ENCODE assay signal across 11 cellular contexts in genomic region chr4:105236202-105236916, GRCh38.
DNase-seq lines count a peak whose midpoint lies in the region; ATAC-seq and TF ChIP-seq lines count a peak whose summit lies in the region.
"Had no signal": no experiment of that assay in that cellular context is flagged by ENCODE, and none has a peak within 500 bp of the region (broad histone marks: within the 10 kb centered on the region; RNA-seq: fewer than 3 reads in every experiment).

No MANE protein-coding gene starts in this region.

- no peak for TF ChIP-seq CTCF in left ventricle myocardium inferior (IDR thresholded peaks at IDR 0.05; ENCODE audit: borderline replicate concordance)

- peaks cover 2% of the 10 kb centered on the region for H3K9me3 Mint-ChIP-seq in stimulated activated memory B cell treated with anti-CD40 and anti-IgM and Interleukin-4, amounts not matched to agents 10 μg/mL and 1 μg/mL and 100 μg/mL, for 72 hours

- H3K4me1 Mint-ChIP-seq in stimulated activated memory B cell treated with anti-CD40 and anti-IgM and Interleukin-4, amounts not matched to agents 10 μg/mL and 1 μg/mL and 100 μg/mL, for 72 hours = peaks cover 51% of the 10 kb centered on the region

- peaks cover 65% of the 10 kb centered on the region for H3K36me3 Mint-ChIP-seq in stimulated activated memory B cell treated with anti-CD40 and anti-IgM and Interleukin-4, amounts not matched to agents 10 μg/mL and 1 μg/mL and 100 μg/mL, for 72 hours

- peaks cover 27% of the 10 kb centered on the region for H3K4me1 ChIP-seq in left ventricle myocardium inferior

- peak overlapping the region; percentile 84 for H3K27ac Mint-ChIP-seq in stimulated activated memory B cell treated with anti-CD40 and anti-IgM and Interleukin-4, amounts not matched to agents 10 μg/mL and 1 μg/mL and 100 μg/mL, for 72 hours

- H3K36me3 ChIP-seq in left ventricle myocardium inferior = peaks cover 26% of the 10 kb centered on the region

- H3K4me3 Mint-ChIP-seq in stimulated activated memory B cell treated with anti-CD40 and anti-IgM and Interleukin-4, amounts not matched to agents 10 μg/mL and 1 μg/mL and 100 μg/mL, for 72 hours = peak overlapping the region; percentile 28

- no peaks in the 10 kb centered on the region for H3K9me3 ChIP-seq in left ventricle myocardium inferior (replicated peaks)

- DNase-seq in left ventricle myocardium superior (no peak), left ventricle myocardium inferior (no peak), epidermal melanocyte (ENCODE audit: insufficient read length, low spot score) (no peak), globus pallidus (ENCODE audit: low spot score) (no peak), NCI-H1105 (lab: John Stamatoyannopoulos, UW) (no peak)

- H3K4me3 ChIP-seq in left ventricle myocardium inferior = no peak overlapping the region
- H3K4me3 ChIP-seq: K562, skin epidermis had no signal

- ATAC-seq in left ventricle myocardium superior = peak; percentile 34
- ATAC-seq in HG02571 (IDR thresholded peaks at IDR 0.05; ENCODE audit: unreplicated experiment) = peak; percentile 93
- ATAC-seq in HG03460 (IDR thresholded peaks at IDR 0.05; ENCODE audit: unreplicated experiment) = peak; percentile 84
- ATAC-seq in stimulated activated memory B cell treated with anti-CD40 and anti-IgM and Interleukin-4, amounts not matched to agents 10 μg/mL and 1 μg/mL and 100 μg/mL, for 72 hours = peak; percentile 86
- ATAC-seq: K562 had no signal

- no peaks in the 10 kb centered on the region for H3K27me3 ChIP-seq in left ventricle myocardium inferior (ENCODE audit: low read depth)

- intact Hi-C loops in left ventricle myocardium superior (cut with micrococcal nuclease) (no loop called here), left ventricle myocardium inferior (cut with micrococcal nuclease) (no loop called here)

- no peak overlapping the region for H3K27ac ChIP-seq in left ventricle myocardium inferior (replicated peaks)
- H3K27ac ChIP-seq: epithelial cell of prostate, skin epidermis had no signal

- no peaks in the 10 kb centered on the region for H3K27me3 Mint-ChIP-seq in stimulated activated memory B cell treated with anti-CD40 and anti-IgM and Interleukin-4, amounts not matched to agents 10 μg/mL and 1 μg/mL and 100 μg/mL, for 72 hours

Comparison
In these comparisons a context has a peak if more than half of its experiments do, and no peak if none do; other contexts are left out.
1. ATAC-seq: peak in every context shown above with its lines; median percentile 93 in HG02571; 86 in stimulated activated memory B cell treated with anti-CD40 and anti-IgM and Interleukin-4, amounts not matched to agents 10 μg/mL and 1 μg/mL and 100 μg/mL, for 72 hours; 84 in HG03460; 34 in left ventricle myocardium superior.